Comparison of ENCODE assay signal across 12 cellular contexts in genomic region chr11:6746626-6747025, GRCh38. TPM values are rescaled to one million over a fixed set of nuclear protein-coding genes. Genes with fewer than 3 reads are reported as not detected.
DNase-seq lines count a peak whose midpoint lies in the region; ATAC-seq and TF ChIP-seq lines count a peak whose summit lies in the region.
"Had no signal": no experiment of that assay in that cellular context is flagged by ENCODE, and none has a peak within 500 bp of the region (broad histone marks: within the 10 kb centered on the region; RNA-seq: fewer than 3 reads in every experiment).

No MANE protein-coding gene starts in this region.

- no peak overlapping the region for H3K4me3 Mint-ChIP-seq in stimulated activated memory B cell treated with anti-CD40 and anti-IgM and Interleukin-4, amounts not matched to agents 10 μg/mL and 1 μg/mL and 100 μg/mL, for 72 hours

- ATAC-seq in HG02852 (IDR thresholded peaks at IDR 0.05; ENCODE audit: unreplicated experiment) (peak; percentile 19), GM18909 (IDR thresholded peaks at IDR 0.05; ENCODE audit: poor library complexity, unreplicated experiment) (no peak)
- ATAC-seq in stimulated activated memory B cell treated with anti-CD40 and anti-IgM and Interleukin-4, amounts not matched to agents 10 μg/mL and 1 μg/mL and 100 μg/mL, for 72 hours: peak; percentile 17

- H3K36me3 Mint-ChIP-seq in stimulated activated memory B cell treated with anti-CD40 and anti-IgM and Interleukin-4, amounts not matched to agents 10 μg/mL and 1 μg/mL and 100 μg/mL, for 72 hours: peaks cover 15% of the 10 kb centered on the region

- H3K9me3 ChIP-seq in esophagus squamous epithelium: no peaks in the 10 kb centered on the region

- no peak overlapping the region for H3K27ac Mint-ChIP-seq in stimulated activated memory B cell treated with anti-CD40 and anti-IgM and Interleukin-4, amounts not matched to agents 10 μg/mL and 1 μg/mL and 100 μg/mL, for 72 hours

- TF ChIP-seq POLR2A in esophagus squamous epithelium (IDR thresholded peaks at IDR 0.05): no peak

- H3K4me1 ChIP-seq in esophagus squamous epithelium: no peaks in the 10 kb centered on the region

- DNase-seq in GM12865 (ENCODE audit: low read depth) (no peak), esophagus squamous epithelium (lab: John Stamatoyannopoulos, UW) (no peak), NCI-H345 treated with DMSO at 0.1 percent for 48 hours (lab: John Stamatoyannopoulos, UW; ENCODE audit: unreplicated experiment) (no peak), NCI-H510A (lab: John Stamatoyannopoulos, UW) (no peak), activated gamma-delta T cell treated with Interleukin-2 at 50 U/mL for 16 hours (no peak)
- DNase-seq: GOT3, NCI-H345, posterior cingulate gyrus had no signal

- H3K4me3 ChIP-seq in GM12865 (ENCODE audit: low read depth, low read length) (peak overlapping the region; percentile 97), esophagus squamous epithelium (peak overlapping the region; percentile 8 to 39 (median 30))

- 38 to 67% methylated on average over 1 of the region's 1 CpG for WGBS in esophagus squamous epithelium, 2 donors

- H3K36me3 ChIP-seq in esophagus squamous epithelium: no peaks in the 10 kb centered on the region

- no peaks in the 10 kb centered on the region for H3K27me3 Mint-ChIP-seq in stimulated activated memory B cell treated with anti-CD40 and anti-IgM and Interleukin-4, amounts not matched to agents 10 μg/mL and 1 μg/mL and 100 μg/mL, for 72 hours

- no peaks in the 10 kb centered on the region for H3K4me1 Mint-ChIP-seq in stimulated activated memory B cell treated with anti-CD40 and anti-IgM and Interleukin-4, amounts not matched to agents 10 μg/mL and 1 μg/mL and 100 μg/mL, for 72 hours

- peak overlapping the region; percentile 36 to 73 (median 62) for H3K27ac ChIP-seq in esophagus squamous epithelium

- TF ChIP-seq CTCF in GM12865 (IDR thresholded peaks at IDR 0.05; ENCODE audit: insufficient read depth, low read depth, low read length, missing control alignments) (no peak), esophagus squamous epithelium (IDR thresholded peaks at IDR 0.05) (no peak)

- intact Hi-C loops in esophagus squamous epithelium (cut with DNase I): no loop called here

- peaks cover 2% of the 10 kb centered on the region for H3K9me3 Mint-ChIP-seq in stimulated activated memory B cell treated with anti-CD40 and anti-IgM and Interleukin-4, amounts not matched to agents 10 μg/mL and 1 μg/mL and 100 μg/mL, for 72 hours

- no peaks in the 10 kb centered on the region for H3K27me3 ChIP-seq in esophagus squamous epithelium

RNA-seq across cellular contexts. Expression of gene OR2AG2, which starts 25.1 kb away (rescaled TPM):
- total RNA-seq in esophagus squamous epithelium: under 1 TPM in 3 of 4 donors, not detected in 1; 0.08 to 0.76 (median 0.13) TPM
- total RNA-seq: LHCN-M2 had no signal

RNA-seq across cellular contexts. Expression of gene OR2AG1, which starts 36.2 kb away (rescaled TPM):
- not detected for total RNA-seq in esophagus squamous epithelium
- total RNA-seq: LHCN-M2 had no signal

RNA-seq across cellular contexts. Expression of gene OR6A2, which starts 52.9 kb away (rescaled TPM):
- total RNA-seq in esophagus squamous epithelium: under 1 TPM in 3 of 4 donors, not detected in 1; 0.19 to 0.79 (median 0.38) TPM
- total RNA-seq: LHCN-M2 had no signal
